Comparison of ENCODE assay signal across 9 cellular contexts in the genomic region with DNA sequence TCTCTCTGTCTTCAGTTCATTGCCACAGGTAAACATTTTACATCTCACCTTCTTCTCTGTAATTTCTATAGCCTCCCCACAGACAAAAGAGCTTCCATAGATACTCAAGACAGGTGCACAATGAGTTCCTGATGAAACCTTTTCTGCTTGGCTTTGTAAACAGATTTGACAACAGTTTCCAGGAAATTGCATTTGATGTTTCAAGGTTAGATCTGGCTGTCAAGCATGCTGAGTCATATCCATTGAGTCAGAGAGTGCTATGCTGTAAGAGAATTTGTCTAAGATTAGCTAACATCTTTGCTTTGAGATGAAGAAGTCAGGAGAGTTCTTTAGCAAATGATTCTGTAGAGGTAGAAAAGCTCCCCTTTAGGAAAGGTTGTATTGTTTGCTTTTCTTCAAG. TPM values are rescaled to one million over a fixed set of nuclear protein-coding genes. Genes with fewer than 3 reads are reported as not detected.
DNase-seq lines count a peak whose midpoint lies in the region; ATAC-seq and TF ChIP-seq lines count a peak whose summit lies in the region.
"Had no signal": no experiment of that assay in that cellular context is flagged by ENCODE, and none has a peak within 500 bp of the region (broad histone marks: within the 10 kb centered on the region; RNA-seq: fewer than 3 reads in every experiment).

No MANE protein-coding gene starts in this region.

- no peak overlapping the region for H3K27ac ChIP-seq in left lung

- H3K4me3 ChIP-seq in NB4 (ENCODE audit: low read depth, low read length) (no peak overlapping the region), adipocyte (ENCODE audit: low read length) (no peak overlapping the region), left lung (no peak overlapping the region)

- H3K9me3 ChIP-seq in adipocyte (ENCODE audit: control insufficient read depth, low read length) = peaks cover 8% of the 10 kb centered on the region
- peaks cover 0 to 6% of the 10 kb centered on the region in 2 donors for H3K9me3 ChIP-seq in left lung

- DNase-seq in COR-L47 (lab: John Stamatoyannopoulos, UW) = peak; percentile 53
- peak; percentile 34 for DNase-seq in NB4 (ENCODE audit: low read depth)
- DNase-seq in adipocyte (ENCODE audit: low read depth) = peak; percentile 45
- DNase-seq in left lung = no peak
- no peak for DNase-seq in occipital lobe (lab: John Stamatoyannopoulos, UW)
- DNase-seq in stimulated activated CD4-positive, alpha-beta T cell treated with anti-CD3 and anti-CD28 coated beads, Interleukin-15, amount 100 ng/mL, for 24 hours = no peak
- no peak for DNase-seq in KG1 (lab: John Stamatoyannopoulos, UW)
- DNase-seq: DND-41 had no signal

- no peaks in the 10 kb centered on the region for H3K27me3 ChIP-seq in adipocyte (replicated peaks; ENCODE audit: control insufficient read depth, insufficient read depth, low read length)
- no peaks in the 10 kb centered on the region for H3K27me3 ChIP-seq in left lung

- peak; percentile 92 for ATAC-seq in left lung
- no peak for ATAC-seq in HG03378 (IDR thresholded peaks at IDR 0.05; ENCODE audit: unreplicated experiment)

- TF ChIP-seq POLR2A in NB4 (IDR thresholded peaks at IDR 0.05; ENCODE audit: extremely low read depth, insufficient read length) = no peak

- intact Hi-C loops in left lung (cut with DNase I) = no loop called here

- H3K4me1 ChIP-seq in adipocyte (ENCODE audit: control insufficient read depth, insufficient read depth, low read length) (peaks cover 8% of the 10 kb centered on the region), left lung (no peaks in the 10 kb centered on the region)

- no peaks in the 10 kb centered on the region for H3K36me3 ChIP-seq in adipocyte (ENCODE audit: control insufficient read depth, insufficient read depth, low read length, severe bottlenecking)
- no peaks in the 10 kb centered on the region for H3K36me3 ChIP-seq in left lung

- TF ChIP-seq CTCF in NB4 (IDR thresholded peaks at IDR 0.05; ENCODE audit: low read depth, low read length) (no peak), left lung (IDR thresholded peaks at IDR 0.05) (no peak)

- no peak overlapping the region for H3K9ac ChIP-seq in adipocyte (ENCODE audit: low read length)

RNA-seq across cellular contexts. Expression of gene MAP2, which starts 40.6 kb away (rescaled TPM):
- total RNA-seq in left lung = 10 to 100 TPM; 26.2 to 67.1 TPM
- total RNA-seq in occipital lobe = 681 TPM

Comparison
In these comparisons a context has a peak if more than half of its experiments do, and no peak if none do; other contexts are left out.
1. DNase-seq: peak in COR-L47 (single experiment), NB4 (single experiment) and adipocyte (single experiment); none in left lung (0 of 2), occipital lobe (single experiment), stimulated activated CD4-positive, alpha-beta T cell treated with anti-CD3 and anti-CD28 coated beads, Interleukin-15, amount 100 ng/mL, for 24 hours (single experiment) and KG1 (single experiment).
2. RNA of gene MAP2, which starts 40.6 kb away (total RNA-seq): 681 TPM in occipital lobe (single experiment); 26.2 to 67.1 TPM in left lung; every median in the first group is over 10 times any median in the second.